ENCODE assay signal across 15 cellular contexts in genomic region chr13:113819341-113819730, GRCh38. TPM values are rescaled to one million over a fixed set of nuclear protein-coding genes. Genes with fewer than 3 reads are reported as not detected.
DNase-seq lines count a peak whose midpoint lies in the region; ATAC-seq and TF ChIP-seq lines count a peak whose summit lies in the region.
"Had no signal": no experiment of that assay in that cellular context is flagged by ENCODE, and none has a peak within 500 bp of the region (broad histone marks: within the 10 kb centered on the region; RNA-seq: fewer than 3 reads in every experiment).

No MANE protein-coding gene starts in this region.

- peak overlapping the region in 4 of 11 experiments; percentile 17 to 70 (median 66); a peak in 5 of 22 replicates for H3K9ac ChIP-seq in BLaER1 treated with 17β-estradiol and CSF1 and Interleukin-3, amounts not matched to agents 10 nM and 100 nM

- H3K4me3 Mint-ChIP-seq in activated T-helper 2 cell treated with anti-CD3 and anti-CD28 coated beads, Interferon-gamma antibody, Interleukin-2, Interleukin-4, amounts not matched to agents 10 μg/mL and 5 μg/mL and 100 μg/mL, durations not matched to agents 14 hours and 24 hours and 36 hours (ENCODE audit: low read depth): no peak overlapping the region

- no peak overlapping the region for H3K4me3 ChIP-seq in BLaER1 treated with 17β-estradiol and CSF1 and Interleukin-3, amounts not matched to agents 10 nM and 100 nM
- no peak overlapping the region for H3K4me3 ChIP-seq in RWPE2 (ENCODE audit: severe bottlenecking)
- no peak overlapping the region for H3K4me3 ChIP-seq in right cardiac atrium (ENCODE audit: low read length)
- no peak overlapping the region for H3K4me3 ChIP-seq in tibial artery
- H3K4me3 ChIP-seq: PC-9 had no signal

- H3K4me1 Mint-ChIP-seq in activated T-helper 2 cell treated with anti-CD3 and anti-CD28 coated beads, Interferon-gamma antibody, Interleukin-2, Interleukin-4, amounts not matched to agents 10 μg/mL and 5 μg/mL and 100 μg/mL, durations not matched to agents 14 hours and 24 hours and 36 hours (ENCODE audit: low read depth): peaks cover 16% of the 10 kb centered on the region

- H3K9me3 Mint-ChIP-seq in activated T-helper 2 cell treated with anti-CD3 and anti-CD28 coated beads, Interferon-gamma antibody, Interleukin-2, Interleukin-4, amounts not matched to agents 10 μg/mL and 5 μg/mL and 100 μg/mL, durations not matched to agents 14 hours and 24 hours and 36 hours: no peaks in the 10 kb centered on the region

- no peaks in the 10 kb centered on the region for H3K27me3 Mint-ChIP-seq in activated T-helper 2 cell treated with anti-CD3 and anti-CD28 coated beads, Interferon-gamma antibody, Interleukin-2, Interleukin-4, amounts not matched to agents 10 μg/mL and 5 μg/mL and 100 μg/mL, durations not matched to agents 14 hours and 24 hours and 36 hours (ENCODE audit: low read depth)

- TF ChIP-seq CTCF in RWPE2 (IDR thresholded peaks at IDR 0.05; ENCODE audit: poor library complexity, severe bottlenecking) (no peak), tibial artery (IDR thresholded peaks at IDR 0.05) (no peak)

- ATAC-seq in RWPE2 (ENCODE audit: low read depth) (no peak), right cardiac atrium (no peak), HG03521 (IDR thresholded peaks at IDR 0.05; ENCODE audit: unreplicated experiment) (no peak), GM18909 (IDR thresholded peaks at IDR 0.05; ENCODE audit: poor library complexity, unreplicated experiment) (no peak)

- H3K4me2 ChIP-seq in BLaER1 treated with 17β-estradiol and CSF1 and Interleukin-3, amounts not matched to agents 10 nM and 100 nM: peak overlapping the region in 8 of 11 experiments; percentile 7 to 70 (median 25); a peak in 6 of 22 replicates
- H3K4me2 ChIP-seq: PC-9 had no signal

- H4K20me1 ChIP-seq in BLaER1 treated with 17β-estradiol and CSF1 and Interleukin-3, amounts not matched to agents 10 nM and 100 nM: peaks cover 70 to 81% (median 79%) of the 10 kb centered on the region in 11 experiments

- intact Hi-C loops in right cardiac atrium (cut with DNase I) (loop anchor here (5.0 to 10.0 kb wide), 4 partner anchors 63 to 408 kb away; no protein-coding TSS in a partner anchor), tibial artery (cut with DNase I; ENCODE audit: low total_unique reads) (loop anchor here (5.0 kb wide), 1 partner anchor 43 kb away; the partner anchor contains the start of gene GAS6)
- intact Hi-C loops in activated T-helper 2 cell treated with anti-CD3 and anti-CD28 coated beads, Interferon-gamma antibody, Interleukin-2, Interleukin-4, amounts not matched to agents 10 μg/mL and 5 μg/mL and 100 μg/mL, durations not matched to agents 14 hours and 24 hours and 36 hours (cut with micrococcal nuclease): no loop called here

- H3K36me3 Mint-ChIP-seq in activated T-helper 2 cell treated with anti-CD3 and anti-CD28 coated beads, Interferon-gamma antibody, Interleukin-2, Interleukin-4, amounts not matched to agents 10 μg/mL and 5 μg/mL and 100 μg/mL, durations not matched to agents 14 hours and 24 hours and 36 hours (ENCODE audit: low read depth): peaks cover 17% of the 10 kb centered on the region

- WGBS in right cardiac atrium: 83% methylated on average over 13 of the region's 13 CpGs

- H3K36me3 ChIP-seq in BLaER1 treated with 17β-estradiol and CSF1 and Interleukin-3, amounts not matched to agents 10 nM and 100 nM: peaks cover 41 to 73% (median 63%) of the 10 kb centered on the region in 11 experiments
- H3K36me3 ChIP-seq in RWPE2 (ENCODE audit: low read depth): peaks cover 22% of the 10 kb centered on the region
- peaks cover 15 to 28% (median 24%) of the 10 kb centered on the region in 3 donors for H3K36me3 ChIP-seq in tibial artery
- H3K36me3 ChIP-seq: BE2C had no signal

- H3K27ac Mint-ChIP-seq in activated T-helper 2 cell treated with anti-CD3 and anti-CD28 coated beads, Interferon-gamma antibody, Interleukin-2, Interleukin-4, amounts not matched to agents 10 μg/mL and 5 μg/mL and 100 μg/mL, durations not matched to agents 14 hours and 24 hours and 36 hours: no peak overlapping the region

- no peaks in the 10 kb centered on the region for H3K27me3 ChIP-seq in BLaER1 treated with 17β-estradiol and CSF1 and Interleukin-3, amounts not matched to agents 10 nM and 100 nM
- H3K27me3 ChIP-seq in RWPE2 (ENCODE audit: insufficient read depth, poor library complexity, severe bottlenecking) (no peaks in the 10 kb centered on the region), right cardiac atrium (ENCODE audit: control insufficient read depth, insufficient read depth) (no peaks in the 10 kb centered on the region), tibial artery (no peaks in the 10 kb centered on the region)
- H3K27me3 ChIP-seq: BE2C had no signal

- DNase-seq in RWPE2 (ENCODE audit: low spot score) (no peak), right cardiac atrium (peak in 2 of 3 donors; percentile 24 to 51), tibial artery (no peak)
- DNase-seq in activated T-helper 2 cell treated with anti-CD3 and anti-CD28 coated beads, Interferon-gamma antibody, Interleukin-2, Interleukin-4, amounts not matched to agents 10 μg/mL and 5 μg/mL and 100 μg/mL, durations not matched to agents 14 hours and 24 hours and 36 hours (ENCODE audit: low spot score): no peak
- DNase-seq: BE2C, Kasumi-1, NCI-H1105 treated with DMSO at 0.1 percent for 48 hours, NCI-H187 treated with DMSO at 0.1 percent for 48 hours, NCI-H446 treated with DMSO at 0.1 percent for 48 hours, NCI-H748 treated with DMSO at 0.1 percent for 48 hours, PC-9, SHP77 treated with DMSO at 0.1 percent for 48 hours had no signal

- peaks cover 28 to 46% (median 41%) of the 10 kb centered on the region in 10 experiments for H3K4me1 ChIP-seq in BLaER1 treated with 17β-estradiol and CSF1 and Interleukin-3, amounts not matched to agents 10 nM and 100 nM
- peaks cover 14% of the 10 kb centered on the region for H3K4me1 ChIP-seq in RWPE2 (ENCODE audit: insufficient read depth, poor library complexity, severe bottlenecking)
- H3K4me1 ChIP-seq in right cardiac atrium (ENCODE audit: control insufficient read depth, insufficient read depth, low read length): peaks cover 8% of the 10 kb centered on the region
- H3K4me1 ChIP-seq in tibial artery: peaks cover 0 to 62% (median 47%) of the 10 kb centered on the region in 4 donors

- H3K9me3 ChIP-seq in BLaER1 treated with 17β-estradiol and CSF1 and Interleukin-3, amounts not matched to agents 10 nM and 100 nM (replicated peaks in 1 of 11): peaks cover 16 to 44% (median 31%) of the 10 kb centered on the region in 11 experiments
- H3K9me3 ChIP-seq in RWPE2 (ENCODE audit: severe bottlenecking) (no peaks in the 10 kb centered on the region), right cardiac atrium (ENCODE audit: control insufficient read depth, low read length) (no peaks in the 10 kb centered on the region), tibial artery (no peaks in the 10 kb centered on the region)
- H3K9me3 ChIP-seq: BE2C had no signal

- peak overlapping the region in 3 of 11 experiments; percentile 68 to 77 (median 75); a peak in 3 of 22 replicates for H3K27ac ChIP-seq in BLaER1 treated with 17β-estradiol and CSF1 and Interleukin-3, amounts not matched to agents 10 nM and 100 nM
- H3K27ac ChIP-seq in RWPE2 (ENCODE audit: poor library complexity, severe bottlenecking) (peak overlapping the region; percentile 88), right cardiac atrium (ENCODE audit: low read length) (no peak overlapping the region), tibial artery (peak overlapping the region; percentile 83 to 90)
- H3K27ac ChIP-seq: PC-9 had no signal

RNA-seq across cellular contexts. Expression of gene GAS6, which starts 44.5 kb away (rescaled TPM):
- total RNA-seq in right cardiac atrium: 100 to 1,000 TPM; 197 to 213 (median 202) TPM
- polyA plus RNA-seq in right cardiac atrium: 273 TPM
- 0.14 and 0.32 TPM in 2 replicates for total RNA-seq in activated T-helper 2 cell treated with anti-CD3 and anti-CD28 coated beads, Interferon-gamma antibody, Interleukin-2, Interleukin-4, amounts not matched to agents 10 μg/mL and 5 μg/mL and 100 μg/mL, durations not matched to agents 14 hours and 24 hours and 36 hours

Comparison
In these comparisons a context has a peak if more than half of its experiments do, and no peak if none do; other contexts are left out.
1. DNase-seq: peak in right cardiac atrium (2 of 3); none in RWPE2 (single experiment), tibial artery (0 of 2) and activated T-helper 2 cell treated with anti-CD3 and anti-CD28 coated beads, Interferon-gamma antibody, Interleukin-2, Interleukin-4, amounts not matched to agents 10 μg/mL and 5 μg/mL and 100 μg/mL, durations not matched to agents 14 hours and 24 hours and 36 hours (single experiment).
2. RNA of gene GAS6, which starts 44.5 kb away (total RNA-seq): 197 to 213 TPM in right cardiac atrium; 0.14 to 0.32 TPM in activated T-helper 2 cell treated with anti-CD3 and anti-CD28 coated beads, Interferon-gamma antibody, Interleukin-2, Interleukin-4, amounts not matched to agents 10 μg/mL and 5 μg/mL and 100 μg/mL, durations not matched to agents 14 hours and 24 hours and 36 hours; every median in the first group is over 100 times any median in the second.